In the genomic region with DNA sequence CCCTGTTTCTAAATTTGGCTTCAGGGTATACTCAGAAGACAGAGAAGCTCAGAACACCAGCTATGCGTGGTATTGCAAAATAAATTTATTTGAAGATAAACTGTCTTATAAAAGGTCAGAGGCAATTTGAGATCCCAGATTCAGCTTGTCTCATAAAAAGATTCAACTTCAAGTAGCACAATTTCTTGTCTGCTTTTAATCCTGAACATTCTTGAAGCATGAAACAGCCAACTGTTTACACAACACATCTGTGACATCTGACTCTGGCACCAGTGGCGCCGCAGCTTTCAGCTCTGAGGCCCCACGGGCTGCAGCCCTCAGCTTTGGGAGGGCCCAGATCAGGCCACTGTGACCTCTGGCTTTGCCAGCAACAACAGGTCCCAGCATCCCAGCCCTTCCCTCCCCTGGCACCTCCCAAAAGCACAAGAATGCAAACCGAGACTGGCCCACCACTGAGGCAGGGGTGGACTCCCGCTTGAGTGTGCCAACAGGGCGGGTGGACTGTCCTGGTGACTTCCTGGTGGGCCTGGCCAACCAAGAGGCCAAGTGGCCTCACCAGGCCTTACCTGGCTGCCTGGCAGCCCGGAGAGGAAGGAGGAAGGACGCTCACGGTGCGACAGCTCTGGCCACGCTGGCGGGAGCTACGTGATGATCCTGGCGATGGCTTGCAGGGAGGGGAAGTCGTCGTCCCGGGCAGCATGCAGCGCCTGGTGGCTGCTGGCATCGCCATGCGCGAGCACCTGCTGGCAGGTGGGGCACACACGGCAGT, we compare ENCODE assay signal across 1 cellular context.
TF ChIP-seq lines count a peak whose summit lies in the region.

No MANE protein-coding gene starts in this region.

TF ChIP-seq in A549, 52 proteins besides CTCF, POLR2A, EP300 and RAD21 (continued from another document):
- TF ChIP-seq HMGXB4 (CRISPR knock-in tag; IDR thresholded peaks at IDR 0.05; ENCODE audit: borderline replicate concordance) (no peak), KDM1A (IDR thresholded peaks at IDR 0.05; ENCODE audit: low read depth) (no peak), FOSB (CRISPR knock-in tag; IDR thresholded peaks at IDR 0.05) (no peak), RNF2 (IDR thresholded peaks at IDR 0.05; ENCODE audit: borderline replicate concordance, low read depth) (no peak), MAZ (IDR thresholded peaks at IDR 0.05; ENCODE audit: borderline replicate concordance, low read depth, low read length) (no peak), CHD4 (IDR thresholded peaks at IDR 0.05; ENCODE audit: borderline replicate concordance) (no peak), ELK1 (IDR thresholded peaks at IDR 0.05; ENCODE audit: low read depth, low read length) (no peak), BHLHE40 (IDR thresholded peaks at IDR 0.05; ENCODE audit: low read depth, low read length) (no peak), EHMT2 (IDR thresholded peaks at IDR 0.05; ENCODE audit: low read depth) (no peak), CEBPB (IDR thresholded peaks at IDR 0.05) (no peak; a peak in 1 of 4 replicates), PBX3 (IDR thresholded peaks at IDR 0.05) (no peak), ESRRA (IDR thresholded peaks at IDR 0.05; ENCODE audit: borderline replicate concordance, low read length) (no peak), NR3C1 (IDR thresholded peaks at IDR 0.05) (no peak), HDAC2 (IDR thresholded peaks at IDR 0.05) (no peak), HOXB13 (CRISPR knock-in tag; IDR thresholded peaks at IDR 0.05; ENCODE audit: low read depth) (no peak), PHF8 (IDR thresholded peaks at IDR 0.05; ENCODE audit: borderline replicate concordance, low read depth) (no peak), JUNB (IDR thresholded peaks at IDR 0.05) (no peak)
